ENCODE assay signal across 22 cellular contexts in the genomic region with DNA sequence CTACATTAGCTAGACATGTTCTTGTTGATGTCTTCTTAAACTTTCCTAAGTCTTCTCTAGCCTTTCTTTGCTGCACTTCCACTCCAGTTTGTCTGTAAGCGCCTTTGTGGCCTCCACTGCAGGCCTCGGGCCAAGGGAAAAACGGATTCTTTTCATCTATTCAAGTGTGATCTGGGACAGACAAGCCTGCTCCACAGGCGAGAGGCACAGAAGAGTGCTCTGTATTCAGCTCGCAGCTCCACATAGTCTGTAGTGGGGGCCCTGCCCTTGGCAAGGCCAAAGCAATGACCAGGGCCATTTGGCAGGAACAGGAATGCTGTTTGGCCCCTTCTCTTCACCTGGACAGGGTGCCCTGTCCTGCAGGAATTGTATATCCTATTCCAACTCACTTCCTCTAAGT.
DNase-seq lines count a peak whose midpoint lies in the region; ATAC-seq and TF ChIP-seq lines count a peak whose summit lies in the region.
"Had no signal": no experiment of that assay in that cellular context is flagged by ENCODE, and none has a peak within 500 bp of the region (broad histone marks: within the 10 kb centered on the region; RNA-seq: fewer than 3 reads in every experiment).

No MANE protein-coding gene starts in this region.

- H3K9ac ChIP-seq in trophoblast cell (ENCODE audit: low read length) = no peak overlapping the region

- WGBS in trophoblast cell (ENCODE audit: extremely low coverage, insufficient coverage, insufficient read length) = no CpG with 5 or more reads among the region's 5 CpGs

- no peaks in the 10 kb centered on the region for H3K36me3 ChIP-seq in trophoblast cell (ENCODE audit: control insufficient read depth in 1 of 2, insufficient read depth in 2 of 2, low read length in 2 of 2)
- H3K36me3 ChIP-seq: cardiac muscle cell, heart left ventricle, suprapubic skin, vagina had no signal

- H2AK5ac ChIP-seq in trophoblast cell (ENCODE audit: low read length) = no peak overlapping the region

- peak overlapping the region; percentile 14 for H3K4me2 ChIP-seq in trophoblast cell (ENCODE audit: low read length)
- H3K4me2 ChIP-seq: A549 had no signal

- peak overlapping the region; percentile 62 for H3K27ac ChIP-seq in trophoblast cell (ENCODE audit: low read depth, low read length)
- H3K27ac ChIP-seq: A549, cardiac muscle cell, heart left ventricle, suprapubic skin, vagina had no signal

- no peak for ATAC-seq in GM21515 (IDR thresholded peaks at IDR 0.05; ENCODE audit: unreplicated experiment)
- ATAC-seq: A549; heart left ventricle; stimulated activated effector memory CD8-positive, alpha-beta T cell treated with anti-CD3 and anti-CD28 coated beads, Interleukin-12 subunit alpha, Interleukin-12 subunit beta, amount 100 ng/mL, for 72 hours; T-cell had no signal

- no peak overlapping the region for H3K4ac ChIP-seq in trophoblast cell (ENCODE audit: low read depth, low read length)

- H4K8ac ChIP-seq in trophoblast cell (ENCODE audit: low read depth, low read length) = peak overlapping the region; percentile 41

- DNase-seq in G401 (ENCODE audit: low spot score) (peak; percentile 33), cerebellar cortex (ENCODE audit: low spot score) (peak; percentile 27), inferior parietal cortex (ENCODE audit: extremely low spot score) (peak; percentile 77), trophoblast cell (no peak), mucosa of gallbladder (ENCODE audit: low spot score) (no peak), KG1 (lab: John Stamatoyannopoulos, UW) (no peak), GM13977 (ENCODE audit: low spot score) (no peak)
- DNase-seq: activated CD4-positive, CD25-positive, alpha-beta regulatory T cell treated with anti-CD3 and anti-CD28 coated beads, Interleukin-2, amount 50 U/mL, for 72 hours; activated T-cell treated with anti-CD3 and anti-CD28 coated beads, Interleukin-2, amount 50 U/mL, for 24 hours; H7; heart left ventricle; Karpas-422; NCI-H1694; NCI-H510A; stimulated activated CD4-positive, alpha-beta T cell treated with anti-CD3 and anti-CD28 coated beads, Interleukin-2, amount 100 ng/mL, for 48 hours; T-cell had no signal

- TF ChIP-seq CTCF in GM13977 (IDR thresholded peaks at IDR 0.05; ENCODE audit: extremely low read depth, insufficient read depth, missing control alignments) = no peak

- H3K79me2 ChIP-seq in trophoblast cell (ENCODE audit: control insufficient read depth, insufficient read depth, low read length, poor library complexity) = no peaks in the 10 kb centered on the region

- H3K79me1 ChIP-seq in trophoblast cell (ENCODE audit: low read length) = peaks cover 12% of the 10 kb centered on the region

- no peaks in the 10 kb centered on the region for H3K9me3 ChIP-seq in trophoblast cell (ENCODE audit: insufficient read depth, low read depth, low read length)
- H3K9me3 ChIP-seq: A549, heart left ventricle, suprapubic skin, vagina had no signal

- no peak overlapping the region for H2AFZ ChIP-seq in trophoblast cell (ENCODE audit: insufficient read depth, low read length, poor library complexity)

- H4K12ac ChIP-seq in trophoblast cell (ENCODE audit: low read depth, low read length) = no peak overlapping the region

- in situ Hi-C loops in G401 (cut with HindIII; ENCODE audit: low sequenced_read_pairs) = no loop called here
- in situ Hi-C loops in GM13977 (cut with MboI; ENCODE audit: low pct_unique_long_range_greater_than_20kb, low sequenced_read_pairs, unreplicated experiment) = no loop called here

- peak overlapping the region; percentile 23 for H2BK5ac ChIP-seq in trophoblast cell (ENCODE audit: low read depth, low read length, poor library complexity)

- peaks cover 14 to 29% of the 10 kb centered on the region in 2 experiments for H3K4me1 ChIP-seq in trophoblast cell (ENCODE audit: control insufficient read depth in 1 of 2, insufficient read depth in 2 of 2, low read length in 2 of 2)
- H3K4me1 ChIP-seq: suprapubic skin, vagina had no signal

- no peak overlapping the region for H3K18ac ChIP-seq in trophoblast cell (ENCODE audit: low read length)

- H3K4me3 ChIP-seq in trophoblast cell (ENCODE audit: low read depth, low read length) = no peak overlapping the region
- H3K4me3 ChIP-seq: A549, cardiac muscle cell, heart left ventricle, suprapubic skin, vagina had no signal

- H3K14ac ChIP-seq in trophoblast cell (ENCODE audit: low read length) = no peak overlapping the region

- no peak overlapping the region for H2BK120ac ChIP-seq in trophoblast cell (ENCODE audit: insufficient read depth, low read length, poor library complexity)

- H2BK12ac ChIP-seq in trophoblast cell (ENCODE audit: low read length) = peak overlapping the region; percentile 45

- H3K23ac ChIP-seq in trophoblast cell (ENCODE audit: low read length) = no peak overlapping the region

- no peak overlapping the region for H4K91ac ChIP-seq in trophoblast cell (ENCODE audit: low read depth, low read length)

- no peaks in the 10 kb centered on the region for H3K27me3 ChIP-seq in trophoblast cell (ENCODE audit: insufficient read depth, low read length)
- H3K27me3 ChIP-seq: cardiac muscle cell, suprapubic skin, vagina had no signal

Comparison
In these comparisons a context has a peak if more than half of its experiments do, and no peak if none do; other contexts are left out.
1. DNase-seq: peak in G401 (single experiment), cerebellar cortex (single experiment) and inferior parietal cortex (single experiment); none in trophoblast cell (0 of 2), mucosa of gallbladder (single experiment), KG1 (single experiment) and GM13977 (single experiment).